Comparison of ENCODE assay signal across 23 cellular contexts in the genomic region with DNA sequence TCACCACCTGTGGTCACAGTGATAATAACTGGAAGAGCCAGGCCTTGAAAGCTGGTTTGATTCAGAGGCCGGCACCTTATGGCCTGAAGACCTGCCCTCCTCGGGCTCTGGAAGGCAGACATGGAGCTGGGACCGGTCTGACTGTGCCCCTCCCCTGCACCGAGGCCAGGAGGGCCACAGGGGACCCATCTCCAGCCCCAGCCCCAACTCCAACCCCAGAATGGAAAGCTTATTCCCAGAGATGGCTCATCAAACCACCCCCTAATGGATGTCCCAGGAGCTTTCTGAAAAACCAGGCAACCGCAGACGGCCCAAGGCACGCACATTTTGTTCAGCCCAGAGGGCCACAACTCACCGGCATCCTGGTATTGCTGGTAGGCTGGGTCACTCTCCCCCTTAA. TPM values are rescaled to one million over a fixed set of nuclear protein-coding genes. Genes with fewer than 3 reads are reported as not detected.
DNase-seq lines count a peak whose midpoint lies in the region; ATAC-seq, FAIRE-seq and TF ChIP-seq lines count a peak whose summit lies in the region.
"Had no signal": no experiment of that assay in that cellular context is flagged by ENCODE, and none has a peak within 500 bp of the region (broad histone marks: within the 10 kb centered on the region; RNA-seq: fewer than 3 reads in every experiment).

No MANE protein-coding gene starts in this region.

- WGBS in GM12878 (ENCODE audit: insufficient coverage, insufficient replicate concordance, low lambda C conversion rate, missing lambda C conversion rate), result 95% methylated on average over 8 of the region's 8 CpGs

- no peak for DNase-seq in activated T-cell treated with anti-CD3 and anti-CD28 coated beads, Interleukin-2, amount 50 U/mL, for 72 hours
- no peak for DNase-seq in activated T-cell treated with anti-CD3 and anti-CD28 coated beads, Interleukin-2, amount 50 U/mL, for 48 hours
- DNase-seq in GM23338 (ENCODE audit: low spot score) (no peak), GM12878 (ENCODE audit: low read depth, low spot score) (no peak), posterior vena cava (ENCODE audit: low spot score) (peak; percentile 51)
- DNase-seq: Calu3, DMS79 treated with DMSO at 0.1 percent for 48 hours, GOT3, IMR-90, MM.1S, NCI-H1048, NCI-H1417, NCI-H1694, NCI-H2029 treated with DMSO at 0.1 percent for 48 hours, NCI-H446 treated with DMSO at 0.1 percent for 48 hours, NCI-H526, RPMI8226, SHP77 had no signal

- H4K20me1 ChIP-seq in GM23338 (replicated peaks; ENCODE audit: insufficient read depth) (peaks cover 17% of the 10 kb centered on the region), GM12878 (ENCODE audit: control insufficient read depth, insufficient read depth) (no peaks in the 10 kb centered on the region)

- TF ChIP-seq EP300 in GM12878 (IDR thresholded peaks at IDR 0.05; ENCODE audit: borderline replicate concordance in 1 of 2, control insufficient read depth in 1 of 2, low read depth in 2 of 2, low read length in 2 of 2), result no peak

- H3K27me3 Mint-ChIP-seq in activated T-cell treated with anti-CD3 and anti-CD28 coated beads, Interleukin-2, amount 50 U/mL, for 72 hours (ENCODE audit: low read depth), result no peaks in the 10 kb centered on the region
- H3K27me3 Mint-ChIP-seq in GM23338 (ENCODE audit: insufficient read depth, low read depth, poor library complexity), result peaks cover 14% of the 10 kb centered on the region

- H3K79me2 ChIP-seq in GM23338 (replicated peaks; ENCODE audit: insufficient read depth) (0 out of 2 replicates have a peak, but pooled peaks cover 3% of the 10 kb centered on the region), GM12878 (ENCODE audit: control insufficient read depth, insufficient read depth, low read length) (no peaks in the 10 kb centered on the region)

- peaks cover 73% of the 10 kb centered on the region for H3K36me3 ChIP-seq in GM23338 (ENCODE audit: insufficient read depth)
- H3K36me3 ChIP-seq in GM12878 (ENCODE audit: control insufficient read depth in 2 of 2, insufficient read depth in 2 of 2, low read length in 1 of 2), result peaks cover 33 to 55% of the 10 kb centered on the region in 2 experiments

- H3K9me2 ChIP-seq in GM23338 (ENCODE audit: insufficient read depth), result no peaks in the 10 kb centered on the region

- H3K27ac ChIP-seq in GM23338 (ENCODE audit: low read depth) (0 out of 2 replicates have a peak overlapping the region, but pooled peaks have one; percentile 39), GM12878 (ENCODE audit: control insufficient read depth, insufficient read depth) (no peak overlapping the region)
- H3K27ac ChIP-seq: KMS-11 had no signal

- no peak for TF ChIP-seq CTCF in GM23338 (conservative IDR thresholded peaks at IDR 0.05; ENCODE audit: low read depth in 2 of 2)
- TF ChIP-seq CTCF in GM12878 (IDR thresholded peaks at IDR 0.05 in 2 of 3, conservative IDR thresholded peaks at IDR 0.05 in 1 of 3; ENCODE audit: control insufficient read depth in 2 of 3, extremely low read depth in 1 of 3, insufficient read depth in 1 of 3, low read depth in 3 of 3, low read length in 3 of 3), result no peak

- H3K4me1 Mint-ChIP-seq in activated T-cell treated with anti-CD3 and anti-CD28 coated beads, Interleukin-2, amount 50 U/mL, for 72 hours (ENCODE audit: low read depth), result peaks cover 2% of the 10 kb centered on the region
- H3K4me1 Mint-ChIP-seq in GM23338, result peaks cover 17% of the 10 kb centered on the region

- H2AFZ ChIP-seq in GM23338, result no peak overlapping the region
- H2AFZ ChIP-seq in GM12878 (ENCODE audit: control insufficient read depth, low read depth, low read length), result no peak overlapping the region

- TF ChIP-seq RAD21 in GM12878 (IDR thresholded peaks at IDR 0.05; ENCODE audit: insufficient read depth, low read depth, low read length), result no peak

- no peak overlapping the region for H3K4me3 ChIP-seq in GM23338
- H3K4me3 ChIP-seq in GM12878, result no peak overlapping the region

- H3K27me3 ChIP-seq in GM23338 (ENCODE audit: insufficient read depth) (no peaks in the 10 kb centered on the region), GM12878 (replicated peaks in 1 of 2; ENCODE audit: control insufficient read depth in 2 of 2, insufficient read depth in 2 of 2, low read length in 1 of 2) (no peaks in the 10 kb centered on the region)

- peak overlapping the region; percentile 42 for H3K27ac Mint-ChIP-seq in activated T-cell treated with anti-CD3 and anti-CD28 coated beads, Interleukin-2, amount 50 U/mL, for 72 hours
- no peak overlapping the region for H3K27ac Mint-ChIP-seq in GM23338

- CTCF ChIA-PET in GM12878 (lab: Yijun Ruan, JAX), result interaction anchor here (1.2 to 8.8 kb wide), 2 partner anchors 12 to 54 kb away, joined by 3 to 99 read pairs; no protein-coding TSS in a partner anchor

- BruUV-seq in GM12878 (replicated peaks; lab: Mats Ljungman, UMichigan), result no TSS peak

- H3K4me2 ChIP-seq in GM23338 (no peak overlapping the region), GM12878 (ENCODE audit: control insufficient read depth, insufficient read depth) (no peak overlapping the region)
- H3K4me2 ChIP-seq: KMS-11 had no signal

- SMC1A ChIA-PET in GM12878 (lab: Charles Lee; ENCODE audit: uncharacterized antibody, unreplicated experiment), result interaction anchor here (0.9 to 1.1 kb wide), 3 partner anchors 10 to 29 kb away, joined by 3 read pairs; no protein-coding TSS in a partner anchor

- H3K9ac ChIP-seq in GM12878 (ENCODE audit: control insufficient read depth, insufficient read depth, low read length), result no peak overlapping the region
- H3K9ac ChIP-seq: KMS-11 had no signal

- H3K9me3 Mint-ChIP-seq in activated T-cell treated with anti-CD3 and anti-CD28 coated beads, Interleukin-2, amount 50 U/mL, for 72 hours, result no peaks in the 10 kb centered on the region
- H3K9me3 Mint-ChIP-seq in GM23338, result no peaks in the 10 kb centered on the region

- H3K4me1 ChIP-seq in GM23338 (ENCODE audit: insufficient read depth) (no peaks in the 10 kb centered on the region), GM12878 (ENCODE audit: control insufficient read depth, insufficient read depth, low read length) (no peaks in the 10 kb centered on the region)

- peaks cover 37% of the 10 kb centered on the region; the same call in 1 of the 2 replicates for H3F3A ChIP-seq in GM23338 (replicated peaks; ENCODE audit: low read depth)

- FAIRE-seq in GM12878 (lab: Jason Lieb, UNC), result no peak
- FAIRE-seq: GM18507 had no signal

- peaks cover 4 to 14% of the 10 kb centered on the region in 2 donors for H3K36me3 Mint-ChIP-seq in activated T-cell treated with anti-CD3 and anti-CD28 coated beads, Interleukin-2, amount 50 U/mL, for 72 hours (ENCODE audit: insufficient read depth in 2 of 2)
- H3K36me3 Mint-ChIP-seq in GM23338 (ENCODE audit: low read depth), result peaks cover 88% of the 10 kb centered on the region

- H3K4me3 Mint-ChIP-seq in activated T-cell treated with anti-CD3 and anti-CD28 coated beads, Interleukin-2, amount 50 U/mL, for 72 hours, result no peak overlapping the region
- no peak overlapping the region for H3K4me3 Mint-ChIP-seq in GM23338

- H3K9me3 ChIP-seq in GM12878 (replicated peaks; ENCODE audit: control insufficient read depth, insufficient read depth, low read length), result no peaks in the 10 kb centered on the region

- intact Hi-C loops in GM12878 (cut with micrococcal nuclease; ENCODE audit: unreplicated experiment), result no loop called here
- intact Hi-C loops in posterior vena cava (cut with DNase I), result no loop called here

- RAD21 ChIA-PET in GM12878 (lab: Charles Lee; ENCODE audit: unreplicated experiment), result no interaction called here

- TF ChIP-seq POLR2A in GM12878 (IDR thresholded peaks at IDR 0.05; ENCODE audit: low read depth, low read length), result 0 out of 2 replicates have a peak, but pooled peaks have one; percentile 9

- no peak for ATAC-seq in activated T-cell treated with anti-CD3 and anti-CD28 coated beads, Interleukin-2, amount 50 U/mL, for 72 hours (replicated peaks in 1 of 2)
- no peak for ATAC-seq in GM23338
- ATAC-seq in GM12878, result no peak
- no peak for ATAC-seq in GM19324 (IDR thresholded peaks at IDR 0.05; ENCODE audit: low FRiP score, unreplicated experiment)
- ATAC-seq in GM18520 (IDR thresholded peaks at IDR 0.05; ENCODE audit: unreplicated experiment), result no peak
- ATAC-seq: HCT116 had no signal

- in situ Hi-C loops in GM12878 (cut with MboI), result no loop called here

- POLR2A ChIA-PET in GM12878 (lab: Charles Lee), result no interaction called here

TF ChIP-seq in GM23338, 12 proteins besides CTCF, POLR2A, EP300 and RAD21 (continues in another document):
- TF ChIP-seq NANOG (IDR thresholded peaks at IDR 0.05; ENCODE audit: borderline replicate concordance), result no peak
- TF ChIP-seq ZNF331 (CRISPR knock-in tag; IDR thresholded peaks at IDR 0.05; ENCODE audit: low read depth), result no peak
- no peak for TF ChIP-seq JUNB (IDR thresholded peaks at IDR 0.05; ENCODE audit: unreplicated experiment)
- no peak for TF ChIP-seq ZNF114 (CRISPR knock-in tag; IDR thresholded peaks at IDR 0.05)

TF ChIP-seq in GM12878, 131 proteins besides CTCF, POLR2A, EP300 and RAD21 (continues in another document):
- no peak for TF ChIP-seq TBL1XR1 (IDR thresholded peaks at IDR 0.05; ENCODE audit: low read depth, low read length)
- no peak for TF ChIP-seq YY1 (IDR thresholded peaks at IDR 0.05; ENCODE audit: low read depth, low read length)
- TF ChIP-seq STAT1 (conservative IDR thresholded peaks at IDR 0.05), result no peak
- TF ChIP-seq NFIC (IDR thresholded peaks at IDR 0.05; ENCODE audit: low read depth, low read length), result no peak

RNA-seq across cellular contexts. Expression of a gene that starts 16.8 kb away (rescaled TPM):
- 10 to 100 TPM; 63.1 to 84.8 TPM for total RNA-seq in activated T-cell treated with anti-CD3 and anti-CD28 coated beads, Interleukin-2, amount 50 U/mL, for 72 hours
- total RNA-seq in GM23338 (2014; rRNA removed; shearing (Covaris generic)), result 326 and 332 TPM in 2 replicates
- polyA plus RNA-seq in GM23338 (2016; fragmentation: Nextera tagmentation; extraction: Ambion mirVana) (194 and 196 TPM in 2 replicates), GM12878 (2011; rRNA removed) (77.6 and 81.6 TPM in 2 replicates), GM12878 (2014; fragmentation: Illumina TruSeq; extraction: Trizol) (79.4 and 104 TPM in 2 replicates), GM12878 (2014; fragmentation: Nextera tagmentation; extraction: Ambion mirVana) (10 to 100 TPM in 1 of 2 experiments, 1 to 10 TPM in 1; 7.1 to 13.4 TPM), GM12878 (2014; rRNA removed) (108 and 115 TPM in 2 replicates), GM12878 (2016; fragmentation: Nextera tagmentation; extraction: Ambion mirVana) (100 to 1,000 TPM; 284 to 306 TPM)
- 59.2 and 60.6 TPM in 2 replicates for total RNA-seq in GM12878 (2013; cell fraction: nucleolus; rRNA removed)
- total RNA-seq in GM12878 (2014; rRNA removed) (118 and 123 TPM in 2 replicates), GM12878 (2014; rRNA removed; fragmentation: Illumina TruSeq; extraction: Trizol) (75.7 and 86.8 TPM in 2 replicates), GM12878 (2021) (119 and 134 TPM in 2 replicates), posterior vena cava (100 to 1,000 TPM in 1 of 2 donors, 10 to 100 TPM in 1; 64.8 to 117 TPM)
- polyA plus RNA-seq in GM12878 (2011; ENCODE audit: low read depth), result 69.3 TPM
- polyA plus RNA-seq in GM12878 (2011; cell fraction: cytosol; rRNA removed), result 82.9 and 84.8 TPM in 2 replicates
- polyA plus RNA-seq in GM12878 (2011; cell fraction: nucleus; rRNA removed), result 86.6 and 98.4 TPM in 2 replicates
- polyA plus RNA-seq in GM12878 (2012), result 93.6 and 96.1 TPM in 2 replicates
- polyA minus RNA-seq in GM12878 (2011; rRNA and poly(A)+ RNA removed), result 64.5 and 84.4 TPM in 2 replicates
- 30.6 and 42.5 TPM in 2 replicates for polyA minus RNA-seq in GM12878 (2011; cell fraction: cytosol; rRNA and poly(A)+ RNA removed)
- polyA minus RNA-seq in GM12878 (2011; cell fraction: nucleus; rRNA and poly(A)+ RNA removed), result 15.8 and 22.5 TPM in 2 replicates
